ENCODE assay signal across 1 cellular context in genomic region chr7:140397784-140398750, GRCh38.
TF ChIP-seq lines count a peak whose summit lies in the region.

A gene with protein sequence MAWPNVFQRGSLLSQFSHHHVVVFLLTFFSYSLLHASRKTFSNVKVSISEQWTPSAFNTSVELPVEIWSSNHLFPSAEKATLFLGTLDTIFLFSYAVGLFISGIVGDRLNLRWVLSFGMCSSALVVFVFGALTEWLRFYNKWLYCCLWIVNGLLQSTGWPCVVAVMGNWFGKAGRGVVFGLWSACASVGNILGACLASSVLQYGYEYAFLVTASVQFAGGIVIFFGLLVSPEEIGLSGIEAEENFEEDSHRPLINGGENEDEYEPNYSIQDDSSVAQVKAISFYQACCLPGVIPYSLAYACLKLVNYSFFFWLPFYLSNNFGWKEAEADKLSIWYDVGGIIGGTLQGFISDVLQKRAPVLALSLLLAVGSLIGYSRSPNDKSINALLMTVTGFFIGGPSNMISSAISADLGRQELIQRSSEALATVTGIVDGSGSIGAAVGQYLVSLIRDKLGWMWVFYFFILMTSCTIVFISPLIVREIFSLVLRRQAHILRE (minus strand): TSS chr7:140398530. CDS start chr7:140382526, 16,004 bp downstream.

TF ChIP-seq in WTC11, 78 proteins besides CTCF, POLR2A, EP300 and RAD21 (continued from another document and continues in another):
- TF ChIP-seq USF1 (CRISPR knock-in tag; IDR thresholded peaks at IDR 0.05) (peak; percentile 99), ZNF317 (CRISPR knock-in tag; IDR thresholded peaks at IDR 0.05; ENCODE audit: borderline replicate concordance, low read depth) (no peak), HMGA2 (CRISPR knock-in tag; IDR thresholded peaks at IDR 0.05) (no peak), NFATC4 (CRISPR knock-in tag; IDR thresholded peaks at IDR 0.05) (no peak), MXD4 (CRISPR knock-in tag; IDR thresholded peaks at IDR 0.05; ENCODE audit: borderline replicate concordance) (no peak), JAZF1 (CRISPR knock-in tag; IDR thresholded peaks at IDR 0.05) (no peak), FOXJ3 (CRISPR knock-in tag; IDR thresholded peaks at IDR 0.05; ENCODE audit: borderline replicate concordance) (no peak), ZNF512 (CRISPR knock-in tag; IDR thresholded peaks at IDR 0.05; ENCODE audit: borderline replicate concordance) (no peak), ARID4B (CRISPR knock-in tag; IDR thresholded peaks at IDR 0.05; ENCODE audit: borderline replicate concordance) (no peak), SOX15 (CRISPR knock-in tag; IDR thresholded peaks at IDR 0.05) (no peak), ATF6 (CRISPR knock-in tag; IDR thresholded peaks at IDR 0.05) (no peak), MAX (CRISPR knock-in tag; IDR thresholded peaks at IDR 0.05) (peak; percentile 75; the same call in 1 of the 2 replicates), EMX1 (CRISPR knock-in tag; IDR thresholded peaks at IDR 0.05) (no peak), E2F1 (CRISPR knock-in tag; IDR thresholded peaks at IDR 0.05) (no peak), OVOL2 (CRISPR knock-in tag; IDR thresholded peaks at IDR 0.05; ENCODE audit: borderline replicate concordance) (no peak), FOXK1 (CRISPR knock-in tag; IDR thresholded peaks at IDR 0.05) (peak; percentile 61; the same call in 1 of the 2 replicates), JUN (CRISPR knock-in tag; IDR thresholded peaks at IDR 0.05) (no peak), ZNF416 (CRISPR knock-in tag; IDR thresholded peaks at IDR 0.05) (no peak), E2F5 (CRISPR knock-in tag; IDR thresholded peaks at IDR 0.05) (no peak), IRF2 (CRISPR knock-in tag; IDR thresholded peaks at IDR 0.05; ENCODE audit: borderline replicate concordance, low read depth) (no peak), ZNF121 (CRISPR knock-in tag; IDR thresholded peaks at IDR 0.05) (peak; percentile 92), ETV6 (CRISPR knock-in tag; IDR thresholded peaks at IDR 0.05) (0 out of 2 replicates have a peak, but pooled peaks have one; percentile 18), TEAD4 (CRISPR knock-in tag; IDR thresholded peaks at IDR 0.05) (no peak), ZNF425 (CRISPR knock-in tag; conservative IDR thresholded peaks at IDR 0.05) (no peak), GABPB1 (CRISPR knock-in tag; IDR thresholded peaks at IDR 0.05) (peak; percentile 48; the same call in 1 of the 2 replicates)
- TF ChIP-seq, protein P1, sequence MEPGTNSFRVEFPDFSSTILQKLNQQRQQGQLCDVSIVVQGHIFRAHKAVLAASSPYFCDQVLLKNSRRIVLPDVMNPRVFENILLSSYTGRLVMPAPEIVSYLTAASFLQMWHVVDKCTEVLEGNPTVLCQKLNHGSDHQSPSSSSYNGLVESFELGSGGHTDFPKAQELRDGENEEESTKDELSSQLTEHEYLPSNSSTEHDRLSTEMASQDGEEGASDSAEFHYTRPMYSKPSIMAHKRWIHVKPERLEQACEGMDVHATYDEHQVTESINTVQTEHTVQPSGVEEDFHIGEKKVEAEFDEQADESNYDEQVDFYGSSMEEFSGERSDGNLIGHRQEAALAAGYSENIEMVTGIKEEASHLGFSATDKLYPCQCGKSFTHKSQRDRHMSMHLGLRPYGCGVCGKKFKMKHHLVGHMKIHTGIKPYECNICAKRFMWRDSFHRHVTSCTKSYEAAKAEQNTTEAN (CRISPR knock-in tag; IDR thresholded peaks at IDR 0.05): peak; percentile 45; the same call in 1 of the 2 replicates
- TF ChIP-seq, protein P2, sequence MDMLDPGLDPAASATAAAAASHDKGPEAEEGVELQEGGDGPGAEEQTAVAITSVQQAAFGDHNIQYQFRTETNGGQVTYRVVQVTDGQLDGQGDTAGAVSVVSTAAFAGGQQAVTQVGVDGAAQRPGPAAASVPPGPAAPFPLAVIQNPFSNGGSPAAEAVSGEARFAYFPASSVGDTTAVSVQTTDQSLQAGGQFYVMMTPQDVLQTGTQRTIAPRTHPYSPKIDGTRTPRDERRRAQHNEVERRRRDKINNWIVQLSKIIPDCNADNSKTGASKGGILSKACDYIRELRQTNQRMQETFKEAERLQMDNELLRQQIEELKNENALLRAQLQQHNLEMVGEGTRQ (CRISPR knock-in tag; IDR thresholded peaks at IDR 0.05): peak; percentile 99
- TF ChIP-seq, protein P3, sequence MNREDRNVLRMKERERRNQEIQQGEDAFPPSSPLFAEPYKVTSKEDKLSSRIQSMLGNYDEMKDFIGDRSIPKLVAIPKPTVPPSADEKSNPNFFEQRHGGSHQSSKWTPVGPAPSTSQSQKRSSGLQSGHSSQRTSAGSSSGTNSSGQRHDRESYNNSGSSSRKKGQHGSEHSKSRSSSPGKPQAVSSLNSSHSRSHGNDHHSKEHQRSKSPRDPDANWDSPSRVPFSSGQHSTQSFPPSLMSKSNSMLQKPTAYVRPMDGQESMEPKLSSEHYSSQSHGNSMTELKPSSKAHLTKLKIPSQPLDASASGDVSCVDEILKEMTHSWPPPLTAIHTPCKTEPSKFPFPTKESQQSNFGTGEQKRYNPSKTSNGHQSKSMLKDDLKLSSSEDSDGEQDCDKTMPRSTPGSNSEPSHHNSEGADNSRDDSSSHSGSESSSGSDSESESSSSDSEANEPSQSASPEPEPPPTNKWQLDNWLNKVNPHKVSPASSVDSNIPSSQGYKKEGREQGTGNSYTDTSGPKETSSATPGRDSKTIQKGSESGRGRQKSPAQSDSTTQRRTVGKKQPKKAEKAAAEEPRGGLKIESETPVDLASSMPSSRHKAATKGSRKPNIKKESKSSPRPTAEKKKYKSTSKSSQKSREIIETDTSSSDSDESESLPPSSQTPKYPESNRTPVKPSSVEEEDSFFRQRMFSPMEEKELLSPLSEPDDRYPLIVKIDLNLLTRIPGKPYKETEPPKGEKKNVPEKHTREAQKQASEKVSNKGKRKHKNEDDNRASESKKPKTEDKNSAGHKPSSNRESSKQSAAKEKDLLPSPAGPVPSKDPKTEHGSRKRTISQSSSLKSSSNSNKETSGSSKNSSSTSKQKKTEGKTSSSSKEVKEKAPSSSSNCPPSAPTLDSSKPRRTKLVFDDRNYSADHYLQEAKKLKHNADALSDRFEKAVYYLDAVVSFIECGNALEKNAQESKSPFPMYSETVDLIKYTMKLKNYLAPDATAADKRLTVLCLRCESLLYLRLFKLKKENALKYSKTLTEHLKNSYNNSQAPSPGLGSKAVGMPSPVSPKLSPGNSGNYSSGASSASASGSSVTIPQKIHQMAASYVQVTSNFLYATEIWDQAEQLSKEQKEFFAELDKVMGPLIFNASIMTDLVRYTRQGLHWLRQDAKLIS (CRISPR knock-in tag; IDR thresholded peaks at IDR 0.05; ENCODE audit: borderline replicate concordance): no peak
